ENCODE assay signal across 15 cellular contexts in the genomic region with DNA sequence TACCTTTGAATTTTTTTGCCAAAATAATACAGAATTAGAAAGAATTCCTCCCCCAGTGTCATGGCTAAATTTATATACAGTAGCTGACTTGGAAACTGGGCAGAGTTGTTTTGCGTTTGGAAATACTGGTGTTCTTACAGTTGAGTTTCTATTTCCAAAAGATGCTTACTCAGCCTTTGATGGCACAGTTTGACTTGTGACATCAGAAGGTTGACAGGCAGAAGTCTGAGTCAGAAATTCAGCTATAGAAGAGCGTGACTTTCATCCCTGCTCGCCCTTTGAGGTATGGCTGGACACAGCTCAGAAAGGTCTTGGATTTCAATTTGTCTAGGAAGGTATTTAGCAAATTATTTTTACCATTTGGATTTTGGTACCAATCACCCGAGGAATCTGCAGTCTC.
"Had no signal": no experiment of that assay in that cellular context is flagged by ENCODE, and none has a peak within 500 bp of the region (broad histone marks: within the 10 kb centered on the region; RNA-seq: fewer than 3 reads in every experiment).

No MANE protein-coding gene starts in this region.

- ATAC-seq: activated CD8-positive, alpha-beta T cell treated with anti-CD3 and anti-CD28 coated beads for 36 hours; T-cell had no signal

- H3K27ac ChIP-seq: parathyroid adenoma had no signal

- H3K36me3 ChIP-seq: transverse colon had no signal

- H3K27ac Mint-ChIP-seq: activated CD4-positive, alpha-beta T cell treated with anti-CD3 and anti-CD28 coated beads, Interleukin-2, amount 10 ng/mL, durations not matched to agents 24 days and 14 days; activated CD8-positive, alpha-beta T cell treated with anti-CD3 and anti-CD28 coated beads for 36 hours; activated naive CD4-positive, alpha-beta T cell treated with anti-CD3 and anti-CD28 coated beads for 36 hours; activated T-cell treated with anti-CD3 and anti-CD28 coated beads, Interleukin-2, amount 50 U/mL, for 24 hours; dendritic cell treated with granulocyte-macrophage colony-stimulating factor and Interleukin-4, amounts not matched to agents 40 ng/mL and 50 ng/mL, for 4 days; memory B cell; naive B cell; T-cell had no signal

- H3K4me3 Mint-ChIP-seq: activated CD4-positive, alpha-beta T cell treated with anti-CD3 and anti-CD28 coated beads, Interleukin-2, amount 10 ng/mL, durations not matched to agents 24 days and 14 days; activated CD8-positive, alpha-beta T cell treated with anti-CD3 and anti-CD28 coated beads for 36 hours; activated naive CD4-positive, alpha-beta T cell treated with anti-CD3 and anti-CD28 coated beads for 36 hours; activated T-cell treated with anti-CD3 and anti-CD28 coated beads, Interleukin-2, amount 50 U/mL, for 24 hours; dendritic cell treated with granulocyte-macrophage colony-stimulating factor and Interleukin-4, amounts not matched to agents 40 ng/mL and 50 ng/mL, for 4 days; memory B cell; T-cell had no signal

- H3K79me2 ChIP-seq: hepatocyte, parathyroid adenoma had no signal

- H3K4me3 ChIP-seq: esophagus squamous epithelium, hepatocyte, transverse colon had no signal

- H3K4me2 ChIP-seq: hepatocyte had no signal

- H3K4me1 Mint-ChIP-seq: activated CD4-positive, alpha-beta T cell treated with anti-CD3 and anti-CD28 coated beads, Interleukin-2, amount 10 ng/mL, durations not matched to agents 24 days and 14 days; memory B cell; naive B cell; T-cell had no signal

- H3K27me3 Mint-ChIP-seq: activated CD4-positive, alpha-beta T cell treated with anti-CD3 and anti-CD28 coated beads, Interleukin-2, amount 10 ng/mL, durations not matched to agents 24 days and 14 days; activated CD8-positive, alpha-beta T cell treated with anti-CD3 and anti-CD28 coated beads for 36 hours; activated T-cell treated with anti-CD3 and anti-CD28 coated beads, Interleukin-2, amount 50 U/mL, for 24 hours; dendritic cell treated with granulocyte-macrophage colony-stimulating factor and Interleukin-4, amounts not matched to agents 40 ng/mL and 50 ng/mL, for 4 days; memory B cell; naive B cell; T-cell had no signal

- H2AFZ ChIP-seq: hepatocyte, parathyroid adenoma had no signal

- H3K27me3 ChIP-seq: esophagus squamous epithelium, hepatocyte, transverse colon had no signal

- H3K4me1 ChIP-seq: parathyroid adenoma had no signal

- H3K9me3 ChIP-seq: esophagus squamous epithelium, transverse colon had no signal

- H3K9me3 Mint-ChIP-seq: activated CD4-positive, alpha-beta T cell treated with anti-CD3 and anti-CD28 coated beads, Interleukin-2, amount 10 ng/mL, durations not matched to agents 24 days and 14 days; activated CD8-positive, alpha-beta T cell treated with anti-CD3 and anti-CD28 coated beads for 36 hours; activated naive CD4-positive, alpha-beta T cell treated with anti-CD3 and anti-CD28 coated beads for 36 hours; activated T-cell treated with anti-CD3 and anti-CD28 coated beads, Interleukin-2, amount 50 U/mL, for 24 hours; dendritic cell treated with granulocyte-macrophage colony-stimulating factor and Interleukin-4, amounts not matched to agents 40 ng/mL and 50 ng/mL, for 4 days; memory B cell; naive B cell; T-cell had no signal

- DNase-seq: activated CD4-positive, alpha-beta T cell treated with anti-CD3 and anti-CD28 coated beads, Interleukin-2, amount 10 ng/mL, durations not matched to agents 24 days and 14 days; activated CD8-positive, alpha-beta T cell treated with anti-CD3 and anti-CD28 coated beads for 36 hours; activated naive CD4-positive, alpha-beta T cell treated with anti-CD3 and anti-CD28 coated beads for 36 hours; activated T-cell treated with anti-CD3 and anti-CD28 coated beads, Interleukin-2, amount 50 U/mL, for 24 hours; effector CD8-positive, alpha-beta T cell; esophagus squamous epithelium; naive B cell; stimulated activated CD4-positive, alpha-beta T cell treated with anti-CD3 and anti-CD28 coated beads, Interleukin-2, amount 100 ng/mL, for 24 hours; stimulated activated naive CD4-positive, alpha-beta T cell treated with Interleukin-2 at 50 U/mL for 16 hours; T-cell; transverse colon had no signal
